1 cellular context compared by ENCODE assay signal in genomic region chr9:69806642-69807041, GRCh38.
TF ChIP-seq lines count a peak whose summit lies in the region.

No MANE protein-coding gene starts in this region.

TF ChIP-seq in GM23338, 12 proteins besides CTCF, POLR2A, EP300 and RAD21 (continued from another document):
- TF ChIP-seq ZNF462 (CRISPR knock-in tag; IDR thresholded peaks at IDR 0.05) (no peak), CREB1 (CRISPR knock-in tag; IDR thresholded peaks at IDR 0.05; ENCODE audit: low read depth) (no peak), STAT1 (IDR thresholded peaks at IDR 0.05; ENCODE audit: unreplicated experiment) (no peak), NANOG (IDR thresholded peaks at IDR 0.05; ENCODE audit: borderline replicate concordance) (no peak), ZNF114 (CRISPR knock-in tag; IDR thresholded peaks at IDR 0.05) (no peak)
